8 cellular contexts compared by ENCODE assay signal in genomic region chr13:101144808-101145419, GRCh38.
DNase-seq lines count a peak whose midpoint lies in the region; ATAC-seq and TF ChIP-seq lines count a peak whose summit lies in the region.

No MANE protein-coding gene starts in this region.

- DNase-seq in NCI-H2196 (lab: John Stamatoyannopoulos, UW; ENCODE audit: unreplicated experiment) (peak; percentile 29), NCI-H2196 treated with DMSO at 0.1 percent for 48 hours (lab: John Stamatoyannopoulos, UW; ENCODE audit: unreplicated experiment) (no peak), colonic mucosa (no peak), middle frontal gyrus (ENCODE audit: extremely low spot score, low spot score) (peak; percentile 49)

- H3K79me2 ChIP-seq in OCI-LY3 (ENCODE audit: low read length) = no peaks in the 10 kb centered on the region

- TF ChIP-seq CTCF in OCI-LY3 (IDR thresholded peaks at IDR 0.05; ENCODE audit: low read depth, low read length) = peak; percentile 81
- TF ChIP-seq CTCF in colonic mucosa (IDR thresholded peaks at IDR 0.05) = peak; percentile 51

- no peak overlapping the region for H2AFZ ChIP-seq in OCI-LY3 (ENCODE audit: low read depth, low read length)

- H3K9ac ChIP-seq in OCI-LY3 (ENCODE audit: low read length) (no peak overlapping the region), colonic mucosa (ENCODE audit: low read depth in 2 of 2, low read length in 2 of 2) (no peak overlapping the region)

- H3K9me3 ChIP-seq in OCI-LY3 (ENCODE audit: insufficient read depth, low read length) = no peaks in the 10 kb centered on the region
- H3K9me3 ChIP-seq in colonic mucosa = no peaks in the 10 kb centered on the region

- H3K27ac ChIP-seq in OCI-LY3 (ENCODE audit: low read length) (no peak overlapping the region), colonic mucosa (no peak overlapping the region)

- H3K36me3 ChIP-seq in OCI-LY3 (replicated peaks; ENCODE audit: low read depth, low read length) (no peaks in the 10 kb centered on the region), colonic mucosa (no peaks in the 10 kb centered on the region)

- H4K20me1 ChIP-seq in OCI-LY3 (ENCODE audit: insufficient read depth, low read length) = no peaks in the 10 kb centered on the region

- intact Hi-C loops in colonic mucosa (cut with DNase I) = no loop called here

- H3K27me3 ChIP-seq in OCI-LY3 (ENCODE audit: low read depth, low read length) (peaks cover 34% of the 10 kb centered on the region), colonic mucosa (no peaks in the 10 kb centered on the region)

- H3K4me1 ChIP-seq in OCI-LY3 (ENCODE audit: low read length) (peaks cover 15% of the 10 kb centered on the region), colonic mucosa (no peaks in the 10 kb centered on the region)

- ATAC-seq in GM19351 (IDR thresholded peaks at IDR 0.05; ENCODE audit: unreplicated experiment) (peak; percentile 84), HG03521 (IDR thresholded peaks at IDR 0.05; ENCODE audit: unreplicated experiment) (peak; percentile 59), HG03280 (IDR thresholded peaks at IDR 0.05; ENCODE audit: unreplicated experiment) (no peak)

- 0 out of 2 replicates have a peak overlapping the region, but pooled peaks have one; percentile 0 for H3K4me2 ChIP-seq in OCI-LY3 (ENCODE audit: low read length)

- H3K4me3 ChIP-seq in OCI-LY3 (ENCODE audit: low read length) = no peak overlapping the region
- no peak overlapping the region for H3K4me3 ChIP-seq in colonic mucosa

Comparison
In these comparisons a context has a peak if more than half of its experiments do, and no peak if none do; other contexts are left out.
1. DNase-seq: peak in NCI-H2196 (single experiment) and middle frontal gyrus (single experiment); none in NCI-H2196 treated with DMSO at 0.1 percent for 48 hours (single experiment) and colonic mucosa (single experiment).